In the genomic region with DNA sequence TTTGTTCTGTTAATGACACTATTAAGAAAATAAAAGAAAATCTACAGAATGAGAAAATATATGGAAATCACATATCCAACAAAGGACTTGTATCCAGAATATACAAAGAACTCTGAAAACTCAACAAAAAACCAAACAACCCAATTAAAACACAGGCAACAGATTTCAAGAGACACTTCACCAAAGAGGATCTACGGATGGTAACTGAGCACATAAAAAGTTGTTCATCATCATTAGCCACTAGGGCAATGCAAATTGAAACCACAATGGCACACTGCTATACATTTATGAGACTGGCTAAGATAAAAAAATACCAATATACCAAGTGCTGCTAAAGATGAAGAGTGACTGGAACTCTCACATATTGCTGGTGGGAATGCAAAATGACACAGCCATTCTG, we compare ENCODE assay signal across 24 cellular contexts.
"Had no signal": no experiment of that assay in that cellular context is flagged by ENCODE, and none has a peak within 500 bp of the region (broad histone marks: within the 10 kb centered on the region; RNA-seq: fewer than 3 reads in every experiment).

No MANE protein-coding gene starts in this region.

- H3K79me2 ChIP-seq: parathyroid adenoma had no signal

- H3K27me3 ChIP-seq: ascending aorta, brain microvascular endothelial cell, sigmoid colon, testis, upper lobe of left lung had no signal

- DNase-seq: activated B cell treated with CpG ODN at 0.5 μM for 24 hours; activated CD4-positive, alpha-beta T cell treated with anti-CD3 and anti-CD28 coated beads for 36 hours; activated CD4-positive, alpha-beta T cell treated with anti-CD3 and anti-CD28 coated beads, Interleukin-2, amount 50 U/mL, for 4 hours; activated CD8-positive, alpha-beta memory T cell treated with anti-CD3 and anti-CD28 coated beads for 24 hours; activated CD8-positive, alpha-beta memory T cell treated with anti-CD3 and anti-CD28 coated beads, Interleukin-2, amount 50 U/mL, for 4 hours; activated T-cell treated with anti-CD3 and anti-CD28 coated beads, Interleukin-2, amount 50 U/mL, for 24 hours; brain microvascular endothelial cell; central memory CD4-positive, alpha-beta T cell; dermis blood vessel endothelial cell; effector memory CD4-positive, alpha-beta T cell; foreskin melanocyte; left ventricle myocardium superior; mammary epithelial cell; nephron progenitor cell; sigmoid colon; stimulated activated CD4-positive, alpha-beta T cell treated with anti-CD3 and anti-CD28 coated beads, Interleukin-2, amount 100 ng/mL, for 48 hours; stimulated activated naive CD4-positive, alpha-beta T cell; T-helper 9 cell; testis; upper lobe of left lung had no signal

- H3K4me3 ChIP-seq: ascending aorta, sigmoid colon, smooth muscle cell, testis, upper lobe of left lung had no signal

- H2AFZ ChIP-seq: parathyroid adenoma had no signal

- H3K9me3 ChIP-seq: ascending aorta, sigmoid colon, testis, upper lobe of left lung had no signal

- H3K9ac ChIP-seq: parathyroid adenoma had no signal

- FAIRE-seq: islet of Langerhans had no signal

- H3K4me2 ChIP-seq: smooth muscle cell had no signal

- H3K27ac ChIP-seq: ascending aorta, brain microvascular endothelial cell, parathyroid adenoma, sigmoid colon, testis, upper lobe of left lung had no signal

- H3K4me1 ChIP-seq: ascending aorta, parathyroid adenoma, sigmoid colon had no signal
